ENCODE assay signal across 8 cellular contexts in the genomic region with DNA sequence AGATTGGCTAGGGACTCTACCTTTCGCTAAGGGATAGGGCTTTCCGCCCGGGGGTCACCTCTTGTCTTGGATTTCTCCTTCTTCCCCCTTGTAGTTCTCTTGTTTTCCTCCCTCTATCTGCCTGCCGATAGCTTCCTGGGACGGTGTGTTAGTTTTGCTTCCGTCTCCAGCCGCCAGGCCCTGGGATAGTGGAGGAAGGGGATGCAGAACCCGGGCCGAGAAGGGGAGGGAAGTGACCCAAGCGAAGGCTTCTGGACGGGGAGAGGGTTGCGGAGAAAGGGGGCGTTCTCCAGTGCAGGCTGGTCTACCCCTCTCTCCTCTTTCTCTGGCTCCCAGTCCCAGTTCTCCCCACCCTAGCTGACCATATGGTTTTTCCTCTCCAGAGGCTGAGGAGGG. TPM values are rescaled to one million over a fixed set of nuclear protein-coding genes. Genes with fewer than 3 reads are reported as not detected.
A peak's percentile ranks its signal among the peaks of the same experiment; 100 is the strongest.
DNase-seq lines count a peak whose midpoint lies in the region; ATAC-seq, FAIRE-seq and TF ChIP-seq lines count a peak whose summit lies in the region.

No MANE protein-coding gene starts in this region.

- intact Hi-C loops in CD14-positive monocyte (cut with micrococcal nuclease) = loop anchor here in 1 of 2 donors (5.0 kb wide), 1 partner anchor 84 kb away; a partner anchor contains a TSS

- H3K4me3 Mint-ChIP-seq in CD14-positive monocyte = peak overlapping the region; percentile 95 to 96
- peak overlapping the region; percentile 100 for H3K4me3 Mint-ChIP-seq in astrocyte (ENCODE audit: unreplicated experiment)
- peak overlapping the region; percentile 95 for H3K4me3 Mint-ChIP-seq in stimulated activated naive CD8-positive, alpha-beta T cell treated with anti-CD3 and anti-CD28 coated beads, Interleukin-15, amount 100 ng/mL, for 72 hours

- H3K9me3 ChIP-seq in astrocyte (ENCODE audit: insufficient read depth, low read depth, low read length) = no peaks in the 10 kb centered on the region

- H3K36me3 Mint-ChIP-seq in CD14-positive monocyte (peaks cover 0 to 5% of the 10 kb centered on the region in 2 donors), astrocyte (ENCODE audit: low read depth, unreplicated experiment) (peaks cover 13% of the 10 kb centered on the region)

- FAIRE-seq in astrocyte (lab: Jason Lieb, UNC) = no peak

- peak overlapping the region; percentile 92 for H3K9ac ChIP-seq in astrocyte (ENCODE audit: low read length)

- peaks cover 40% of the 10 kb centered on the region for H3K4me1 ChIP-seq in astrocyte (ENCODE audit: insufficient read depth, low read length)

- H3K9me3 Mint-ChIP-seq in CD14-positive monocyte = no peaks in the 10 kb centered on the region
- no peaks in the 10 kb centered on the region for H3K9me3 Mint-ChIP-seq in astrocyte (ENCODE audit: unreplicated experiment)
- H3K9me3 Mint-ChIP-seq in stimulated activated naive CD8-positive, alpha-beta T cell treated with anti-CD3 and anti-CD28 coated beads, Interleukin-15, amount 100 ng/mL, for 72 hours = no peaks in the 10 kb centered on the region

- peaks cover 43% of the 10 kb centered on the region for H3K79me2 ChIP-seq in astrocyte (ENCODE audit: insufficient read depth, low read length)

- peak overlapping the region in 3 of 7 donors; percentile 70 to 88 (median 82) for H3K27ac Mint-ChIP-seq in CD14-positive monocyte
- peak overlapping the region; percentile 99 for H3K27ac Mint-ChIP-seq in astrocyte (ENCODE audit: unreplicated experiment)
- peak overlapping the region in 1 of 2 donors; percentile 74 for H3K27ac Mint-ChIP-seq in stimulated activated naive CD8-positive, alpha-beta T cell treated with anti-CD3 and anti-CD28 coated beads, Interleukin-15, amount 100 ng/mL, for 72 hours

- peak overlapping the region; percentile 80 for H3K4me3 ChIP-seq in astrocyte (ENCODE audit: insufficient read depth, low read depth, low read length)

- peaks cover 24% of the 10 kb centered on the region for H3K4me1 Mint-ChIP-seq in CD14-positive monocyte
- H3K4me1 Mint-ChIP-seq in astrocyte (ENCODE audit: low read depth, unreplicated experiment) = peaks cover 52% of the 10 kb centered on the region
- H3K4me1 Mint-ChIP-seq in stimulated activated naive CD8-positive, alpha-beta T cell treated with anti-CD3 and anti-CD28 coated beads, Interleukin-15, amount 100 ng/mL, for 72 hours = peaks cover 21% of the 10 kb centered on the region

- H3K36me3 ChIP-seq in astrocyte (ENCODE audit: insufficient read depth, low read length) = no peaks in the 10 kb centered on the region

- DNase-seq in CD14-positive monocyte (ENCODE audit: low spot score) = no peak
- peak; percentile 62 for DNase-seq in HT-29 (ENCODE audit: low spot score)
- DNase-seq in astrocyte (ENCODE audit: low read depth) = no peak
- DNase-seq in iris pigment epithelial cell (ENCODE audit: low read depth) = peak; percentile 30
- DNase-seq in stimulated activated naive CD8-positive, alpha-beta T cell treated with anti-CD3 and anti-CD28 coated beads, Interleukin-15, amount 100 ng/mL, for 72 hours = peak in 1 of 2 donors; percentile 10
- DNase-seq in NCI-H446 (lab: John Stamatoyannopoulos, UW) = no peak
- DNase-seq in activated naive CD4-positive, alpha-beta T cell (lab: John Stamatoyannopoulos, UW) = no peak

- TF ChIP-seq CTCF in CD14-positive monocyte (IDR thresholded peaks at IDR 0.05) = no peak
- no peak for TF ChIP-seq CTCF in astrocyte (IDR thresholded peaks at IDR 0.05; ENCODE audit: insufficient read depth, low read depth, low read length)

- H3K27me3 Mint-ChIP-seq in CD14-positive monocyte (ENCODE audit: low read depth in 3 of 3) (peaks cover 21 to 30% (median 27%) of the 10 kb centered on the region in 3 donors), astrocyte (ENCODE audit: low read depth, unreplicated experiment) (no peaks in the 10 kb centered on the region)
- H3K27me3 Mint-ChIP-seq in stimulated activated naive CD8-positive, alpha-beta T cell treated with anti-CD3 and anti-CD28 coated beads, Interleukin-15, amount 100 ng/mL, for 72 hours = peaks cover 25% of the 10 kb centered on the region

- peak overlapping the region; percentile 83 for H3K27ac ChIP-seq in astrocyte (ENCODE audit: low read depth, low read length)

- H3K4me2 ChIP-seq in astrocyte (ENCODE audit: low read length) = peak overlapping the region; percentile 93

- H2AFZ ChIP-seq in astrocyte (ENCODE audit: low read depth, low read length) = peak overlapping the region; percentile 67

- peaks cover 38% of the 10 kb centered on the region for H4K20me1 ChIP-seq in astrocyte (ENCODE audit: insufficient read depth, low read length)

- no peaks in the 10 kb centered on the region for H3K27me3 ChIP-seq in astrocyte (ENCODE audit: insufficient read depth, low read length)

- ATAC-seq in stimulated activated naive CD8-positive, alpha-beta T cell treated with anti-CD3 and anti-CD28 coated beads, Interleukin-15, amount 100 ng/mL, for 72 hours = no peak
- no peak for ATAC-seq in GM21619 (IDR thresholded peaks at IDR 0.05; ENCODE audit: unreplicated experiment)

RNA-seq across cellular contexts. Expression of a gene that starts 0.9 kb away (rescaled TPM):
- polyA plus RNA-seq in CD14-positive monocyte = 1 to 10 TPM; 1.5 to 1.7 TPM
- 30.5 and 36.9 TPM in 2 replicates for total RNA-seq in HT-29 (2014; rRNA removed; shearing (Covaris generic))
- total RNA-seq in astrocyte = 74.1 and 90.6 TPM in 2 replicates

RNA-seq across cellular contexts. Expression of a gene that starts 29.8 kb away (rescaled TPM):
- not detected for polyA plus RNA-seq in CD14-positive monocyte
- 23.5 and 30.7 TPM in 2 replicates for total RNA-seq in HT-29 (2014; rRNA removed; shearing (Covaris generic))
- total RNA-seq in astrocyte = 8.8 and 8.9 TPM in 2 replicates

Comparison
In these comparisons a context has a peak if more than half of its experiments do, and no peak if none do; other contexts are left out.
1. DNase-seq: peak in HT-29 (single experiment) and iris pigment epithelial cell (single experiment); none in CD14-positive monocyte (single experiment), astrocyte (single experiment), NCI-H446 (0 of 2) and activated naive CD4-positive, alpha-beta T cell (0 of 4).
2. Peak in every context shown above with its lines, with median percentiles within 50 percentile points of each other: H3K4me3 Mint-ChIP-seq.